In the genomic region with DNA sequence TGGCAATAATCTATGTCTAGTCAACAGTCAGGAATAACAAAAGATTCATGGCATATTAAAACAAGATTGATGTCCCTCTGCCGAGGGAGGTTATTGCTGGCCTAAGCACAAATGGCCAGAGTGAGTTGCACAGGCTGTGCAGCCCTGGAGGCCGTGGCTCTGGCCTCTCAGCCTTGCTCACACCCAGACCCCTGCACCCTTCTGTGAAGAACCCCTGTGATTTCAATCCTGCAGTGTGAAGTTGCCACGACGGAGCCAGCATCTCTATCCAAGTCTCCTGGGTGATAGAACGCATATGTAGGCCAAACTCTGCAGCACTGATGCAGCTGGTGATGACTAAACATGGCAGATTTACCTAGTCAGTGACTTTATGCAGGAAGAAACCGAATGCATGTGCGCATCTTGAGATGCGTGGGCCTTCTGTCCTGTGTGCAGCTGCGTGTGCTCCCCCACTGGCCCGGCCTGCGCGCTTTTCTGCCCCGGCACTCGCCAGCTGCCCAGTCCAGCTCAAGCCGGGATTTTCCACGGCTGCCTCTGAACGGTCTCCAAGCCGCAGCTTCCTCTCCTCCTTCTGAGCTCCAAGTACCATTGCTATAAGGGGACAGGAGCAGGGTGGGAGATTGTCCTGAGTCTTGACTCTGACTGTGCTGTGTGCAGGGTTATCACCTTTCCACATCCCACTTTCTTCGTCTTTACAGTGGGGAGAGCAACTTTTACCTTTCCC, we compare ENCODE assay signal across 19 cellular contexts.
A peak's percentile ranks its signal among the peaks of the same experiment; 100 is the strongest.
DNase-seq lines count a peak whose midpoint lies in the region; ATAC-seq and TF ChIP-seq lines count a peak whose summit lies in the region.
"Had no signal": no experiment of that assay in that cellular context is flagged by ENCODE, and none has a peak within 500 bp of the region (broad histone marks: within the 10 kb centered on the region; RNA-seq: fewer than 3 reads in every experiment).

No MANE protein-coding gene starts in this region.

- H3K4me2 ChIP-seq in skeletal muscle satellite cell (ENCODE audit: low read length): peak overlapping the region; percentile 16
- H3K4me2 ChIP-seq in hepatocyte: no peak overlapping the region

- peak overlapping the region in 1 of 4 donors; percentile 10 for H3K4me3 ChIP-seq in esophagus squamous epithelium
- H3K4me3 ChIP-seq in muscle layer of colon (ENCODE audit: low read depth in 1 of 2, low read length in 2 of 2): peak overlapping the region; percentile 29 to 33
- H3K4me3 ChIP-seq in skeletal muscle satellite cell (ENCODE audit: low read length): no peak overlapping the region
- no peak overlapping the region for H3K4me3 ChIP-seq in hepatocyte
- H3K4me3 ChIP-seq: spleen had no signal

- peaks cover 0 to 24% (median 9%) of the 10 kb centered on the region in 3 donors for H3K4me1 ChIP-seq in esophagus squamous epithelium
- H3K4me1 ChIP-seq in muscle layer of colon (ENCODE audit: insufficient read depth, low read length): peaks cover 40% of the 10 kb centered on the region
- peaks cover 8% of the 10 kb centered on the region for H3K4me1 ChIP-seq in skeletal muscle satellite cell (ENCODE audit: control insufficient read depth, insufficient read depth, low read length)
- no peaks in the 10 kb centered on the region for H3K4me1 ChIP-seq in hepatocyte (ENCODE audit: insufficient read depth)
- H3K4me1 ChIP-seq: spleen had no signal

- H3K4me1 Mint-ChIP-seq in activated T-cell treated with anti-CD3 and anti-CD28 coated beads, Interleukin-2, amount 50 U/mL, for 24 hours (ENCODE audit: low read depth): no peaks in the 10 kb centered on the region
- H3K4me1 Mint-ChIP-seq: activated naive CD8-positive, alpha-beta T cell treated with anti-CD3 and anti-CD28 coated beads, Interleukin-2, amount 50 U/mL, for 24 hours had no signal

- H3K27me3 Mint-ChIP-seq in activated T-cell treated with anti-CD3 and anti-CD28 coated beads, Interleukin-2, amount 50 U/mL, for 24 hours: peaks cover 28% of the 10 kb centered on the region

- WGBS in esophagus squamous epithelium, 2 donors: 60 to 82% methylated on average over 13 to 17 of the region's 19 CpGs
- 90% methylated on average over 19 of the region's 19 CpGs for WGBS in hepatocyte (ENCODE audit: low lambda C conversion rate, missing lambda C conversion rate)

- no peak overlapping the region for H3K27ac Mint-ChIP-seq in activated T-cell treated with anti-CD3 and anti-CD28 coated beads, Interleukin-2, amount 50 U/mL, for 24 hours
- H3K27ac Mint-ChIP-seq: activated CD8-positive, alpha-beta T cell treated with anti-CD3 and anti-CD28 coated beads, Interleukin-2, amount 10 ng/mL, durations not matched to agents 7 days and 5 days; activated naive CD8-positive, alpha-beta T cell treated with anti-CD3 and anti-CD28 coated beads, Interleukin-2, amount 50 U/mL, for 24 hours; activated T-helper 1 cell treated with anti-CD3 and anti-CD28 coated beads, Interleukin-12 subunit alpha, Interleukin-12 subunit beta, Interleukin-2, Interleukin-4 antibody, amounts not matched to agents 30 ng/mL and 10 ng/mL and 1 ng/mL, durations not matched to agents 14 hours and 24 hours and 36 hours; effector memory CD8-positive, alpha-beta T cell had no signal

- H4K20me1 ChIP-seq in hepatocyte (ENCODE audit: insufficient read depth, poor library complexity, severe bottlenecking): no peaks in the 10 kb centered on the region

- H3K9me2 ChIP-seq in hepatocyte (replicated peaks; ENCODE audit: insufficient read depth): no peaks in the 10 kb centered on the region

- H3K79me2 ChIP-seq in hepatocyte: no peaks in the 10 kb centered on the region

- H3K9ac ChIP-seq in muscle layer of colon (ENCODE audit: low read length): no peak overlapping the region
- H3K9ac ChIP-seq in skeletal muscle satellite cell (ENCODE audit: low read depth, low read length): no peak overlapping the region

- H2AFZ ChIP-seq in hepatocyte: no peak overlapping the region

- DNase-seq in GM03348 (ENCODE audit: low spot score) (peak; percentile 55), esophagus squamous epithelium (lab: John Stamatoyannopoulos, UW) (no peak), hepatocyte (ENCODE audit: low spot score) (no peak)
- no peak for DNase-seq in activated T-cell treated with anti-CD3 and anti-CD28 coated beads, Interleukin-2, amount 50 U/mL, for 24 hours
- DNase-seq: activated CD8-positive, alpha-beta T cell treated with anti-CD3 and anti-CD28 coated beads, Interleukin-2, amount 10 ng/mL, durations not matched to agents 7 days and 5 days; activated naive CD8-positive, alpha-beta T cell treated with anti-CD3 and anti-CD28 coated beads, Interleukin-2, amount 50 U/mL, for 24 hours; caudate nucleus; effector memory CD8-positive, alpha-beta T cell; mammary epithelial cell; NCI-H1105 treated with DMSO at 0.1 percent for 48 hours; NCI-H2171 treated with DMSO at 0.1 percent for 48 hours; spleen; stimulated activated naive CD4-positive, alpha-beta T cell; SW 1271 had no signal

- peaks cover 0 to 4% (median 0%) of the 10 kb centered on the region in 4 donors for H3K27me3 ChIP-seq in esophagus squamous epithelium
- H3K27me3 ChIP-seq in muscle layer of colon (ENCODE audit: control insufficient read depth in 1 of 2, insufficient read depth in 2 of 2, low read length in 2 of 2): no peaks in the 10 kb centered on the region
- H3K27me3 ChIP-seq in skeletal muscle satellite cell (ENCODE audit: control insufficient read depth, insufficient read depth, low read length): peaks cover 23% of the 10 kb centered on the region
- H3K27me3 ChIP-seq in hepatocyte: no peaks in the 10 kb centered on the region

- no peak for TF ChIP-seq POLR2A in esophagus squamous epithelium (IDR thresholded peaks at IDR 0.05)

- TF ChIP-seq CTCF in esophagus squamous epithelium (IDR thresholded peaks at IDR 0.05): no peak
- TF ChIP-seq CTCF in hepatocyte (IDR thresholded peaks at IDR 0.05; ENCODE audit: poor library complexity): no peak

- no peaks in the 10 kb centered on the region for H3K9me3 ChIP-seq in esophagus squamous epithelium
- no peaks in the 10 kb centered on the region for H3K9me3 ChIP-seq in muscle layer of colon (ENCODE audit: low read length)
- no peaks in the 10 kb centered on the region for H3K9me3 ChIP-seq in skeletal muscle satellite cell (replicated peaks; ENCODE audit: low read length)
- no peaks in the 10 kb centered on the region for H3K9me3 ChIP-seq in hepatocyte (ENCODE audit: low read depth)
- H3K9me3 ChIP-seq: spleen had no signal

- intact Hi-C loops in esophagus squamous epithelium (cut with DNase I): no loop called here

- no peak for ATAC-seq in HG03175 (IDR thresholded peaks at IDR 0.05; ENCODE audit: unreplicated experiment)
- ATAC-seq in activated CD4-positive, CD25-positive, alpha-beta regulatory T cell treated with anti-CD3 and anti-CD28 coated beads, Interleukin-2, amount 50 U/mL, for 24 hours: no peak
- ATAC-seq: activated CD8-positive, alpha-beta T cell treated with anti-CD3 and anti-CD28 coated beads, Interleukin-2, amount 10 ng/mL, durations not matched to agents 7 days and 5 days; activated naive CD8-positive, alpha-beta T cell treated with anti-CD3 and anti-CD28 coated beads, Interleukin-2, amount 50 U/mL, for 24 hours; effector memory CD8-positive, alpha-beta T cell had no signal

- no peak overlapping the region for H3K4me3 Mint-ChIP-seq in activated T-cell treated with anti-CD3 and anti-CD28 coated beads, Interleukin-2, amount 50 U/mL, for 24 hours
- H3K4me3 Mint-ChIP-seq: activated CD8-positive, alpha-beta T cell treated with anti-CD3 and anti-CD28 coated beads, Interleukin-2, amount 10 ng/mL, durations not matched to agents 7 days and 5 days; activated naive CD8-positive, alpha-beta T cell treated with anti-CD3 and anti-CD28 coated beads, Interleukin-2, amount 50 U/mL, for 24 hours; activated T-helper 1 cell treated with anti-CD3 and anti-CD28 coated beads, Interleukin-12 subunit alpha, Interleukin-12 subunit beta, Interleukin-2, Interleukin-4 antibody, amounts not matched to agents 30 ng/mL and 10 ng/mL and 1 ng/mL, durations not matched to agents 14 hours and 24 hours and 36 hours; effector memory CD8-positive, alpha-beta T cell had no signal

- no peaks in the 10 kb centered on the region for H3K36me3 Mint-ChIP-seq in activated T-cell treated with anti-CD3 and anti-CD28 coated beads, Interleukin-2, amount 50 U/mL, for 24 hours (ENCODE audit: low read depth)

- H3K36me3 ChIP-seq in esophagus squamous epithelium (no peaks in the 10 kb centered on the region), muscle layer of colon (ENCODE audit: insufficient read depth, low read length) (no peaks in the 10 kb centered on the region), skeletal muscle satellite cell (ENCODE audit: insufficient read depth, low read length) (no peaks in the 10 kb centered on the region), hepatocyte (replicated peaks; ENCODE audit: insufficient read depth, low read depth) (no peaks in the 10 kb centered on the region)
- H3K36me3 ChIP-seq: spleen had no signal

- H3K27ac ChIP-seq in esophagus squamous epithelium (peak overlapping the region; percentile 2 to 68 (median 46)), muscle layer of colon (ENCODE audit: low read depth, low read length) (peak overlapping the region; percentile 93), hepatocyte (no peak overlapping the region)

- H3K9me3 Mint-ChIP-seq in activated T-cell treated with anti-CD3 and anti-CD28 coated beads, Interleukin-2, amount 50 U/mL, for 24 hours: no peaks in the 10 kb centered on the region
- H3K9me3 Mint-ChIP-seq: activated naive CD8-positive, alpha-beta T cell treated with anti-CD3 and anti-CD28 coated beads, Interleukin-2, amount 50 U/mL, for 24 hours; activated T-helper 1 cell treated with anti-CD3 and anti-CD28 coated beads, Interleukin-12 subunit alpha, Interleukin-12 subunit beta, Interleukin-2, Interleukin-4 antibody, amounts not matched to agents 30 ng/mL and 10 ng/mL and 1 ng/mL, durations not matched to agents 14 hours and 24 hours and 36 hours; effector memory CD8-positive, alpha-beta T cell had no signal

Comparison
In these comparisons a context has a peak if more than half of its experiments do, and no peak if none do; other contexts are left out.
1. H3K4me3 ChIP-seq: peak in muscle layer of colon (2 of 2); none in skeletal muscle satellite cell (single experiment) and hepatocyte (single experiment).